In the genomic region with DNA sequence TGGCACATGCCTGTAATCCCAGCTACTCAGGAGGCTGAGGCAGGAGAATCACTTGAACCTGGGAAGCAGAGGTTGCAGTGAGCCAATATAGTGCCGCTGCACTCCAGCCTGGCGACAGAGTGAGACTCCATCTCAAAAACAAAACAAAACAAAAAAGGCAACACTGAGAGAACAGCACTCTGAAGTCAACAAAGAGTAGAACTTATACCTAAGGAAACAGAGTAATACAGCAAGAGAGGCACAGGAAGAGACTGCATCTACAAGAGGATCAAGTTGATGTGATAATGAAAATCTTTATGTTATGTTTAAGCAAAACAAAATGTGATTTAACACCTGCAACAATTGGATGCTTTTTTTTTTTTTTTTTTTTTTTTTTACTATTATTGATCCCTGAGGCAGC, we compare ENCODE assay signal across 17 cellular contexts. TPM values are rescaled to one million over a fixed set of nuclear protein-coding genes. Genes with fewer than 3 reads are reported as not detected.
A peak's percentile ranks its signal among the peaks of the same experiment; 100 is the strongest.
DNase-seq lines count a peak whose midpoint lies in the region; ATAC-seq and TF ChIP-seq lines count a peak whose summit lies in the region.
"Had no signal": no experiment of that assay in that cellular context is flagged by ENCODE, and none has a peak within 500 bp of the region (broad histone marks: within the 10 kb centered on the region; RNA-seq: fewer than 3 reads in every experiment).

No MANE protein-coding gene starts in this region.

- peak overlapping the region in 1 of 4 donors; percentile 12 for H3K4me3 ChIP-seq in Peyer's patch
- H3K4me3 ChIP-seq in osteoblast (ENCODE audit: insufficient read depth, low read length): no peak overlapping the region
- H3K4me3 ChIP-seq: BLaER1 treated with 17β-estradiol and CSF1 and Interleukin-3, amounts not matched to agents 10 nM and 100 nM; SJCRH30; tibial nerve had no signal

- H4K20me1 ChIP-seq in osteoblast (ENCODE audit: insufficient read depth, low read length): no peaks in the 10 kb centered on the region

- H3K4me3 Mint-ChIP-seq in activated T-cell treated with anti-CD3 and anti-CD28 coated beads, Interleukin-2, amount 50 U/mL, for 24 hours: peak overlapping the region; percentile 81
- H3K4me3 Mint-ChIP-seq in activated naive CD8-positive, alpha-beta T cell treated with anti-CD3 and anti-CD28 coated beads for 36 hours: peak overlapping the region; percentile 76
- no peak overlapping the region for H3K4me3 Mint-ChIP-seq in nephron progenitor cell
- H3K4me3 Mint-ChIP-seq: nephron had no signal

- H3K9me3 Mint-ChIP-seq in activated T-cell treated with anti-CD3 and anti-CD28 coated beads, Interleukin-2, amount 50 U/mL, for 24 hours: no peaks in the 10 kb centered on the region
- H3K9me3 Mint-ChIP-seq in activated naive CD8-positive, alpha-beta T cell treated with anti-CD3 and anti-CD28 coated beads for 36 hours: no peaks in the 10 kb centered on the region
- H3K9me3 Mint-ChIP-seq in nephron progenitor cell: no peaks in the 10 kb centered on the region
- H3K9me3 Mint-ChIP-seq: nephron had no signal

- no peak for ATAC-seq in GM18498 (IDR thresholded peaks at IDR 0.05; ENCODE audit: unreplicated experiment)

- H3K36me3 ChIP-seq in Peyer's patch (no peaks in the 10 kb centered on the region), osteoblast (ENCODE audit: insufficient read depth, low read length) (no peaks in the 10 kb centered on the region)
- H3K36me3 ChIP-seq: SJCRH30, tibial nerve, WERI-Rb-1 had no signal

- no peak overlapping the region for H2AFZ ChIP-seq in osteoblast (ENCODE audit: low read length)

- H3K27ac Mint-ChIP-seq in activated T-cell treated with anti-CD3 and anti-CD28 coated beads, Interleukin-2, amount 50 U/mL, for 24 hours: peak overlapping the region; percentile 94
- peak overlapping the region; percentile 92 for H3K27ac Mint-ChIP-seq in activated naive CD8-positive, alpha-beta T cell treated with anti-CD3 and anti-CD28 coated beads for 36 hours
- peak overlapping the region; percentile 12 for H3K27ac Mint-ChIP-seq in nephron progenitor cell
- H3K27ac Mint-ChIP-seq: nephron had no signal

- peaks cover 0 to 5% (median 2%) of the 10 kb centered on the region in 4 donors for H3K4me1 ChIP-seq in Peyer's patch
- no peaks in the 10 kb centered on the region for H3K4me1 ChIP-seq in osteoblast (ENCODE audit: insufficient read depth, low read length)
- H3K4me1 ChIP-seq: SJCRH30 had no signal

- peaks cover 87% of the 10 kb centered on the region for H3K4me1 Mint-ChIP-seq in activated T-cell treated with anti-CD3 and anti-CD28 coated beads, Interleukin-2, amount 50 U/mL, for 24 hours (ENCODE audit: low read depth)
- peaks cover 82% of the 10 kb centered on the region for H3K4me1 Mint-ChIP-seq in activated naive CD8-positive, alpha-beta T cell treated with anti-CD3 and anti-CD28 coated beads for 36 hours
- no peaks in the 10 kb centered on the region for H3K4me1 Mint-ChIP-seq in nephron progenitor cell

- H3K4me2 ChIP-seq in osteoblast (ENCODE audit: insufficient read depth, low read length): no peak overlapping the region
- H3K4me2 ChIP-seq: BLaER1 treated with 17β-estradiol and CSF1 and Interleukin-3, amounts not matched to agents 10 nM and 100 nM had no signal

- TF ChIP-seq POLR2A in Peyer's patch (IDR thresholded peaks at IDR 0.05): no peak

- TF ChIP-seq CTCF in Peyer's patch (IDR thresholded peaks at IDR 0.05) (no peak), nephron progenitor cell (IDR thresholded peaks at IDR 0.05) (no peak), osteoblast (IDR thresholded peaks at IDR 0.05; ENCODE audit: extremely low read depth, low read depth, low read length) (no peak)

- H3K27ac ChIP-seq in Peyer's patch (peak overlapping the region; percentile 8 to 70 (median 20)), osteoblast (ENCODE audit: low read depth, low read length) (no peak overlapping the region)
- H3K27ac ChIP-seq: BLaER1 treated with 17β-estradiol and CSF1 and Interleukin-3, amounts not matched to agents 10 nM and 100 nM; SJCRH30; tibial nerve; WERI-Rb-1 had no signal

- no peaks in the 10 kb centered on the region for H3K79me2 ChIP-seq in osteoblast (ENCODE audit: insufficient read depth, low read length)

- H3K36me3 Mint-ChIP-seq in activated T-cell treated with anti-CD3 and anti-CD28 coated beads, Interleukin-2, amount 50 U/mL, for 24 hours (ENCODE audit: low read depth): no peaks in the 10 kb centered on the region
- H3K36me3 Mint-ChIP-seq in activated naive CD8-positive, alpha-beta T cell treated with anti-CD3 and anti-CD28 coated beads for 36 hours: peaks cover 4% of the 10 kb centered on the region
- no peaks in the 10 kb centered on the region for H3K36me3 Mint-ChIP-seq in nephron progenitor cell (ENCODE audit: low read depth)

- H3K9me3 ChIP-seq in Peyer's patch (no peaks in the 10 kb centered on the region), osteoblast (ENCODE audit: low read depth, low read length) (no peaks in the 10 kb centered on the region)
- H3K9me3 ChIP-seq: BLaER1 treated with 17β-estradiol and CSF1 and Interleukin-3, amounts not matched to agents 10 nM and 100 nM; SJCRH30; tibial nerve had no signal

- no peak for DNase-seq in activated T-cell treated with anti-CD3 and anti-CD28 coated beads, Interleukin-2, amount 50 U/mL, for 24 hours
- no peak for DNase-seq in activated T-cell treated with anti-CD3 and anti-CD28 coated beads for 4 hours
- DNase-seq in Peyer's patch: no peak
- DNase-seq in activated naive CD8-positive, alpha-beta T cell treated with anti-CD3 and anti-CD28 coated beads for 36 hours: no peak
- no peak for DNase-seq in nephron progenitor cell
- DNase-seq in osteoblast (ENCODE audit: insufficient read length, low spot score, missing footprints): no peak
- no peak for DNase-seq in NCI-H2107 treated with DMSO at 0.1 percent for 48 hours (lab: John Stamatoyannopoulos, UW; ENCODE audit: unreplicated experiment)
- DNase-seq: activated gamma-delta T cell treated with Interleukin-2 at 50 U/mL for 16 hours, mesenchymal stem cell, NCI-H1694 treated with DMSO at 0.1 percent for 48 hours, NCI-H446 treated with DMSO at 0.1 percent for 48 hours, SJCRH30, WERI-Rb-1 had no signal

- H3K27me3 Mint-ChIP-seq in activated T-cell treated with anti-CD3 and anti-CD28 coated beads, Interleukin-2, amount 50 U/mL, for 24 hours: no peaks in the 10 kb centered on the region
- no peaks in the 10 kb centered on the region for H3K27me3 Mint-ChIP-seq in activated naive CD8-positive, alpha-beta T cell treated with anti-CD3 and anti-CD28 coated beads for 36 hours
- no peaks in the 10 kb centered on the region for H3K27me3 Mint-ChIP-seq in nephron progenitor cell (ENCODE audit: low read depth, poor library complexity)

- H3K27me3 ChIP-seq in Peyer's patch: no peaks in the 10 kb centered on the region
- H3K27me3 ChIP-seq in osteoblast (ENCODE audit: insufficient read depth, low read length): peaks cover 21% of the 10 kb centered on the region
- H3K27me3 ChIP-seq: BLaER1 treated with 17β-estradiol and CSF1 and Interleukin-3, amounts not matched to agents 10 nM and 100 nM; tibial nerve had no signal

RNA-seq across cellular contexts. Expression of a gene that starts 33.1 kb away (rescaled TPM):
- total RNA-seq in Peyer's patch (100 to 1,000 TPM in 1 of 4 donors, 10 to 100 TPM in 3; 12.1 to 184 (median 17.6) TPM), osteoblast (under 0.01 TPM in 1 of 2 replicates, not detected in the other)
- total RNA-seq in activated naive CD8-positive, alpha-beta T cell treated with anti-CD3 and anti-CD28 coated beads for 36 hours: 10 to 100 TPM; 71.3 to 74.1 TPM
- total RNA-seq: SJCRH30 had no signal

Comparison
In these comparisons a context has a peak if more than half of its experiments do, and no peak if none do; other contexts are left out.
1. H3K27ac Mint-ChIP-seq: peak in every context shown above with its lines; median percentile 94 in activated T-cell treated with anti-CD3 and anti-CD28 coated beads, Interleukin-2, amount 50 U/mL, for 24 hours; 92 in activated naive CD8-positive, alpha-beta T cell treated with anti-CD3 and anti-CD28 coated beads for 36 hours; 12 in nephron progenitor cell.
2. RNA of a gene that starts 33.1 kb away (total RNA-seq): 71.3 to 74.1 TPM in activated naive CD8-positive, alpha-beta T cell treated with anti-CD3 and anti-CD28 coated beads for 36 hours and 12.1 to 184 TPM in Peyer's patch; under 0.01 TPM in osteoblast; every median in the first group is over 10 times any median in the second.